Comparison of ENCODE assay signal across 8 cellular contexts in the genomic region with DNA sequence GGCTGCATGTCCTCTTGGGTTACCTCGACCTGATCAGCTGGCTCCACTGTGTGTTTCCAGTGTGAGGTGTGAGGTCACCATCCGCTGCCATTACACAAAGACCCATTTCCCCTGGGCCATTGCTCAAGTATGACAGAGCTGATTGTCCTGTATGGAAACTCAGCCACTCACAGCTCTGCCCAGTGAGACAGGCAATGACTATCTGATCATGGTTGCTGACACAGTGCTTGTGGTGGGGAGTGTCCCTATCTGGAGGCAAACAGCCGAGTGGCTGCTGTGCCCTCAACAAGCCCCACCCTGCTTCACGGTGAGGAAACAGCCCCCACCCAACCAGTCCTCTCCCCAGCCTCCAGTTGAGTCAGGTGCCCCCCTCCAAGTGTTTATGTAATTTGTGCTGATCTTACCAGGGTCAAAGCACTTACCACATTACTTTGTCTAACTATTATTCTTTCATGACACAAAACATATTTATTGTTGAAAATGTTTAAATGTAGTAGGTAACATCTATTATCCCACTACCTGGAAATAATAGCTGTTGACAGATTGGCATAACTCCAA. TPM values are rescaled to one million over a fixed set of nuclear protein-coding genes. Genes with fewer than 3 reads are reported as not detected.
DNase-seq lines count a peak whose midpoint lies in the region; TF ChIP-seq lines count a peak whose summit lies in the region.

No MANE protein-coding gene starts in this region.

- H3K4me3 ChIP-seq in BLaER1 = no peak overlapping the region

- peak overlapping the region; percentile 59 for H3K4me3 Mint-ChIP-seq in activated naive CD4-positive, alpha-beta T cell treated with anti-CD3 and anti-CD28 coated beads, Interleukin-2, amount 50 U/mL, for 24 hours

- H3K36me3 ChIP-seq in BLaER1 = no peaks in the 10 kb centered on the region

- H4K20me1 ChIP-seq in BLaER1 = no peaks in the 10 kb centered on the region

- no peaks in the 10 kb centered on the region for H3K27me3 Mint-ChIP-seq in activated naive CD4-positive, alpha-beta T cell treated with anti-CD3 and anti-CD28 coated beads, Interleukin-2, amount 50 U/mL, for 24 hours

- H3K9me3 Mint-ChIP-seq in activated naive CD4-positive, alpha-beta T cell treated with anti-CD3 and anti-CD28 coated beads, Interleukin-2, amount 50 U/mL, for 24 hours = no peaks in the 10 kb centered on the region

- peak overlapping the region; percentile 98 for H3K4me2 ChIP-seq in BLaER1

- H3K4me1 Mint-ChIP-seq in activated naive CD4-positive, alpha-beta T cell treated with anti-CD3 and anti-CD28 coated beads, Interleukin-2, amount 50 U/mL, for 24 hours = peaks cover 97% of the 10 kb centered on the region

- H3K4me1 ChIP-seq in BLaER1 = peaks cover 100% of the 10 kb centered on the region

- CTCF ChIA-PET in RWPE1 (lab: Yijun Ruan, JAX) = interaction anchor here (0.5 to 0.7 kb wide), 3 partner anchors 12 to 184 kb away, joined by 3 to 4 read pairs (median 4); no protein-coding TSS in a partner anchor

- POLR2A ChIA-PET in RWPE1 (lab: Yijun Ruan, JAX; ENCODE audit: low non-redundant PET) = no interaction called here

- no peaks in the 10 kb centered on the region for H3K36me3 Mint-ChIP-seq in activated naive CD4-positive, alpha-beta T cell treated with anti-CD3 and anti-CD28 coated beads, Interleukin-2, amount 50 U/mL, for 24 hours

- H3K9ac ChIP-seq in BLaER1 = no peak overlapping the region

- no peak for DNase-seq in RWPE1 (ENCODE audit: low spot score)
- DNase-seq in myocyte (ENCODE audit: low read depth) = peak; percentile 48
- DNase-seq in NCI-H446 treated with DMSO at 0.1 percent for 48 hours (lab: John Stamatoyannopoulos, UW) = no peak
- no peak for DNase-seq in NCI-H2107 (lab: John Stamatoyannopoulos, UW)
- DNase-seq in kidney glomerular epithelial cell (lab: John Stamatoyannopoulos, UW) = no peak
- no peak for DNase-seq in hepatic stellate cell (ENCODE audit: low spot score)

- H3K27me3 ChIP-seq in BLaER1 = no peaks in the 10 kb centered on the region

- no peaks in the 10 kb centered on the region for H3K9me3 ChIP-seq in BLaER1

- H3K27ac Mint-ChIP-seq in activated naive CD4-positive, alpha-beta T cell treated with anti-CD3 and anti-CD28 coated beads, Interleukin-2, amount 50 U/mL, for 24 hours = peak overlapping the region; percentile 69

- TF ChIP-seq CTCF in RWPE1 (conservative IDR thresholded peaks at IDR 0.05; ENCODE audit: low read depth) = no peak

- H3K27ac ChIP-seq in BLaER1 (peak overlapping the region; percentile 64), RWPE1 (peak overlapping the region; percentile 31; the same call in 1 of the 2 replicates)

RNA-seq across cellular contexts. Expression of a gene that starts 11.7 kb away (rescaled TPM):
- total RNA-seq in myocyte = 0.62 and 0.80 TPM in 2 replicates
- 0.96 TPM for polyA plus RNA-seq in myocyte (2012)
